Comparison of ENCODE assay signal across 1 cellular context in the genomic region with DNA sequence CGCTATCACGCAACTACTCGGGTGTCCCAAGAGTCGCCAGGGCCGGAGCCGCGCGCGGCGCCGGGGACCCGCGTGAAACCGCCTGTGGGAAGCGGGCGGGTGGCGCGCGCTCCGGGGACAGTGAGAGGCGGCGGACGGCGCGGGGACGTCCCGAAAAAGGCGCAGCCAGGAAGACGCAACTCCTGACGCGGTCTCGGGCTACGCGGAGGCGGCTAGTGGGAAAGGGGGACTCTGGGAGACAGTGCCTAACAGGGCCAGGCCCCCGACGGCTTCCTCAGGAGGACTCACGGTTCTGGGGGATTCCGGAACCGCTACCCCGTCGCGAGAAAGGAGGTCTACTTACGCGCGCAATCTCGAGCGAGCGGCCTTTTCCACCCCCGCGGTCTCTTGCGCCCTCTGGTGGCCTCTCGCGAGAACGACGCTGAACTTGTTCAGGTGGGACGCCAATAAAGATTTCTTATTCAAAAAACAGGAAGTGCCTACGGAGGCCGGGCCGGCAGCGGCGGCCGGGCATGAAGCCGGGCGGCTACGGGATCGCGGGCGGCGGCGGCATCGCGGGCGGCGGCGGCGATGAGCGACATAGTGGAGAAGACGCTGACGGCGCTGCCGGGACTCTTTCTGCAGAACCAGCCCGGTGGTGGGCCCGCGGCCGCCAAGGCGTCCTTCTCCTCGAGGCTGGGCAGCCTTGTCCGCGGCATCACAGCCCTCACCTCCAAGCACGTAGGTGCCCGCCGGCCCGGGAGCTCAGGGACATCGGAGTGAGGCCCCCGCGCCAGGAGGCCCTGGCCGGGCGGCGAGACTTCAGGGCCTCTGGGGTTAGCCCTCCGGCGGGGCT.
TF ChIP-seq lines count a peak whose summit lies in the region.

A gene (plus strand): TSS at position 475 of the 835 bp plus-strand sequence. CDS start 96 bp downstream, at position 571.

TF ChIP-seq in HepG2, 621 proteins besides CTCF, POLR2A, EP300 and RAD21 (continues in another document):
- TF ChIP-seq ZNF557 (CRISPR knock-in tag; IDR thresholded peaks at IDR 0.05) = no peak
- TF ChIP-seq, protein P1, sequence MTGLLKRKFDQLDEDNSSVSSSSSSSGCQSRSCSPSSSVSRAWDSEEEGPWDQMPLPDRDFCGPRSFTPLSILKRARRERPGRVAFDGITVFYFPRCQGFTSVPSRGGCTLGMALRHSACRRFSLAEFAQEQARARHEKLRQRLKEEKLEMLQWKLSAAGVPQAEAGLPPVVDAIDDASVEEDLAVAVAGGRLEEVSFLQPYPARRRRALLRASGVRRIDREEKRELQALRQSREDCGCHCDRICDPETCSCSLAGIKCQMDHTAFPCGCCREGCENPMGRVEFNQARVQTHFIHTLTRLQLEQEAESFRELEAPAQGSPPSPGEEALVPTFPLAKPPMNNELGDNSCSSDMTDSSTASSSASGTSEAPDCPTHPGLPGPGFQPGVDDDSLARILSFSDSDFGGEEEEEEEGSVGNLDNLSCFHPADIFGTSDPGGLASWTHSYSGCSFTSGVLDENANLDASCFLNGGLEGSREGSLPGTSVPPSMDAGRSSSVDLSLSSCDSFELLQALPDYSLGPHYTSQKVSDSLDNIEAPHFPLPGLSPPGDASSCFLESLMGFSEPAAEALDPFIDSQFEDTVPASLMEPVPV (CRISPR knock-in tag; IDR thresholded peaks at IDR 0.05) = no peak
- TF ChIP-seq, protein P2, sequence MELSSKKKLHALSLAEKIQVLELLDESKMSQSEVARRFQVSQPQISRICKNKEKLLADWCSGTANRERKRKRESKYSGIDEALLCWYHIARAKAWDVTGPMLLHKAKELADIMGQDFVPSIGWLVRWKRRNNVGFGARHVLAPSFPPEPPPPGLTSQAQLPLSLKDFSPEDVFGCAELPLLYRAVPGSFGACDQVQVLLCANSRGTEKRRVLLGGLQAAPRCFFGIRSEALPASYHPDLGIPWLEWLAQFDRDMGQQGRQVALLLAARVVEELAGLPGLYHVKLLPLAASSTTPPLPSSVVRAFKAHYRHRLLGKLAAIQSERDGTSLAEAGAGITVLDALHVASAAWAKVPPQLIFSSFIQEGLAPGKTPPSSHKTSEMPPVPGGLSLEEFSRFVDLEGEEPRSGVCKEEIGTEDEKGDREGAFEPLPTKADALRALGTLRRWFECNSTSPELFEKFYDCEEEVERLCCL (CRISPR knock-in tag; IDR thresholded peaks at IDR 0.05; ENCODE audit: borderline replicate concordance) = no peak
- TF ChIP-seq AGO2 (optimal IDR thresholded peaks at IDR 0.05; ENCODE audit: low read depth, low read length) = peak; percentile 73
- TF ChIP-seq SMAD9 (CRISPR knock-in tag; IDR thresholded peaks at IDR 0.05) = no peak
- TF ChIP-seq ARHGAP35 (CRISPR knock-in tag; IDR thresholded peaks at IDR 0.05; ENCODE audit: borderline replicate concordance) = no peak
- TF ChIP-seq, protein P3, sequence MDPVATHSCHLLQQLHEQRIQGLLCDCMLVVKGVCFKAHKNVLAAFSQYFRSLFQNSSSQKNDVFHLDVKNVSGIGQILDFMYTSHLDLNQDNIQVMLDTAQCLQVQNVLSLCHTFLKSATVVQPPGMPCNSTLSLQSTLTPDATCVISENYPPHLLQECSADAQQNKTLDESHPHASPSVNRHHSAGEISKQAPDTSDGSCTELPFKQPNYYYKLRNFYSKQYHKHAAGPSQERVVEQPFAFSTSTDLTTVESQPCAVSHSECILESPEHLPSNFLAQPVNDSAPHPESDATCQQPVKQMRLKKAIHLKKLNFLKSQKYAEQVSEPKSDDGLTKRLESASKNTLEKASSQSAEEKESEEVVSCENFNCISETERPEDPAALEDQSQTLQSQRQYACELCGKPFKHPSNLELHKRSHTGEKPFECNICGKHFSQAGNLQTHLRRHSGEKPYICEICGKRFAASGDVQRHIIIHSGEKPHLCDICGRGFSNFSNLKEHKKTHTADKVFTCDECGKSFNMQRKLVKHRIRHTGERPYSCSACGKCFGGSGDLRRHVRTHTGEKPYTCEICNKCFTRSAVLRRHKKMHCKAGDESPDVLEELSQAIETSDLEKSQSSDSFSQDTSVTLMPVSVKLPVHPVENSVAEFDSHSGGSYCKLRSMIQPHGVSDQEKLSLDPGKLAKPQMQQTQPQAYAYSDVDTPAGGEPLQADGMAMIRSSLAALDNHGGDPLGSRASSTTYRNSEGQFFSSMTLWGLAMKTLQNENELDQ (CRISPR knock-in tag; IDR thresholded peaks at IDR 0.05; ENCODE audit: borderline replicate concordance) = no peak
- TF ChIP-seq, protein P4, sequence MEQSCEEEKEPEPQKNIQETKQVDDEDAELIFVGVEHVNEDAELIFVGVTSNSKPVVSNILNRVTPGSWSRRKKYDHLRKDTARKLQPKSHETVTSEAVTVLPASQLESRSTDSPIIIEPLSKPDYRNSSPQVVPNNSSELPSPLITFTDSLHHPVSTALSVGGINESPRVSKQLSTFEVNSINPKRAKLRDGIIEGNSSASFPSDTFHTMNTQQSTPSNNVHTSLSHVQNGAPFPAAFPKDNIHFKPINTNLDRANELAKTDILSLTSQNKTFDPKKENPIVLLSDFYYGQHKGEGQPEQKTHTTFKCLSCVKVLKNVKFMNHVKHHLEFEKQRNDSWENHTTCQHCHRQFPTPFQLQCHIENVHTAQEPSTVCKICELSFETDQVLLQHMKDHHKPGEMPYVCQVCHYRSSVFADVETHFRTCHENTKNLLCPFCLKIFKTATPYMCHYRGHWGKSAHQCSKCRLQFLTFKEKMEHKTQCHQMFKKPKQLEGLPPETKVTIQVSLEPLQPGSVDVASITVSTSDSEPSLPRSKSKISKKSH (CRISPR knock-in tag; IDR thresholded peaks at IDR 0.05; ENCODE audit: borderline replicate concordance) = no peak
- TF ChIP-seq, protein P5, sequence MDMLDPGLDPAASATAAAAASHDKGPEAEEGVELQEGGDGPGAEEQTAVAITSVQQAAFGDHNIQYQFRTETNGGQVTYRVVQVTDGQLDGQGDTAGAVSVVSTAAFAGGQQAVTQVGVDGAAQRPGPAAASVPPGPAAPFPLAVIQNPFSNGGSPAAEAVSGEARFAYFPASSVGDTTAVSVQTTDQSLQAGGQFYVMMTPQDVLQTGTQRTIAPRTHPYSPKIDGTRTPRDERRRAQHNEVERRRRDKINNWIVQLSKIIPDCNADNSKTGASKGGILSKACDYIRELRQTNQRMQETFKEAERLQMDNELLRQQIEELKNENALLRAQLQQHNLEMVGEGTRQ (IDR thresholded peaks at IDR 0.05; ENCODE audit: low read depth, low read length) = no peak
- TF ChIP-seq, protein P5 (CRISPR knock-in tag; IDR thresholded peaks at IDR 0.05; ENCODE audit: borderline replicate concordance) = no peak; the same call in 1 of the 2 replicates
- TF ChIP-seq, protein P6, sequence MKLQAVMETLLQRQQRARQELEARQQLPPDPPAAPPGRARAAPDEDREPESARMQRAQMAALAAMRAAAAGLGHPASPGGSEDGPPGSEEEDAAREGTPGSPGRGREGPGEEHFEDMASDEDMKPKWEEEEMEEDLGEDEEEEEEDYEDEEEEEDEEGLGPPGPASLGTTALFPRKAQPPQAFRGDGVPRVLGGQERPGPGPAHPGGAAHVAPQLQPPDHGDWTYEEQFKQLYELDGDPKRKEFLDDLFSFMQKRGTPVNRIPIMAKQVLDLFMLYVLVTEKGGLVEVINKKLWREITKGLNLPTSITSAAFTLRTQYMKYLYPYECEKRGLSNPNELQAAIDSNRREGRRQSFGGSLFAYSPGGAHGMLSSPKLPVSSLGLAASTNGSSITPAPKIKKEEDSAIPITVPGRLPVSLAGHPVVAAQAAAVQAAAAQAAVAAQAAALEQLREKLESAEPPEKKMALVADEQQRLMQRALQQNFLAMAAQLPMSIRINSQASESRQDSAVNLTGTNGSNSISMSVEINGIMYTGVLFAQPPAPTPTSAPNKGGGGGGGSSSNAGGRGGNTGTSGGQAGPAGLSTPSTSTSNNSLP (IDR thresholded peaks at IDR 0.05; ENCODE audit: low read depth, low read length) = peak; percentile 75
- TF ChIP-seq ZNF292 (CRISPR knock-in tag; IDR thresholded peaks at IDR 0.05; ENCODE audit: borderline replicate concordance, low read depth) = no peak
- TF ChIP-seq KDM4B (CRISPR knock-in tag; IDR thresholded peaks at IDR 0.05) = peak; percentile 83; the same call in 1 of the 2 replicates
- TF ChIP-seq, protein P7, sequence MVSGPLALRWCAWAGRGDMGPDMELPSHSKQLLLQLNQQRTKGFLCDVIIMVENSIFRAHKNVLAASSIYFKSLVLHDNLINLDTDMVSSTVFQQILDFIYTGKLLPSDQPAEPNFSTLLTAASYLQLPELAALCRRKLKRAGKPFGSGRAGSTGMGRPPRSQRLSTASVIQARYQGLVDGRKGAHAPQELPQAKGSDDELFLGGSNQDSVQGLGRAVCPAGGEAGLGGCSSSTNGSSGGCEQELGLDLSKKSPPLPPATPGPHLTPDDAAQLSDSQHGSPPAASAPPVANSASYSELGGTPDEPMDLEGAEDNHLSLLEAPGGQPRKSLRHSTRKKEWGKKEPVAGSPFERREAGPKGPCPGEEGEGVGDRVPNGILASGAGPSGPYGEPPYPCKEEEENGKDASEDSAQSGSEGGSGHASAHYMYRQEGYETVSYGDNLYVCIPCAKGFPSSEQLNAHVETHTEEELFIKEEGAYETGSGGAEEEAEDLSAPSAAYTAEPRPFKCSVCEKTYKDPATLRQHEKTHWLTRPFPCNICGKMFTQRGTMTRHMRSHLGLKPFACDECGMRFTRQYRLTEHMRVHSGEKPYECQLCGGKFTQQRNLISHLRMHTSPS (CRISPR knock-in tag; IDR thresholded peaks at IDR 0.05; ENCODE audit: low read depth) = no peak
- TF ChIP-seq, protein P8, sequence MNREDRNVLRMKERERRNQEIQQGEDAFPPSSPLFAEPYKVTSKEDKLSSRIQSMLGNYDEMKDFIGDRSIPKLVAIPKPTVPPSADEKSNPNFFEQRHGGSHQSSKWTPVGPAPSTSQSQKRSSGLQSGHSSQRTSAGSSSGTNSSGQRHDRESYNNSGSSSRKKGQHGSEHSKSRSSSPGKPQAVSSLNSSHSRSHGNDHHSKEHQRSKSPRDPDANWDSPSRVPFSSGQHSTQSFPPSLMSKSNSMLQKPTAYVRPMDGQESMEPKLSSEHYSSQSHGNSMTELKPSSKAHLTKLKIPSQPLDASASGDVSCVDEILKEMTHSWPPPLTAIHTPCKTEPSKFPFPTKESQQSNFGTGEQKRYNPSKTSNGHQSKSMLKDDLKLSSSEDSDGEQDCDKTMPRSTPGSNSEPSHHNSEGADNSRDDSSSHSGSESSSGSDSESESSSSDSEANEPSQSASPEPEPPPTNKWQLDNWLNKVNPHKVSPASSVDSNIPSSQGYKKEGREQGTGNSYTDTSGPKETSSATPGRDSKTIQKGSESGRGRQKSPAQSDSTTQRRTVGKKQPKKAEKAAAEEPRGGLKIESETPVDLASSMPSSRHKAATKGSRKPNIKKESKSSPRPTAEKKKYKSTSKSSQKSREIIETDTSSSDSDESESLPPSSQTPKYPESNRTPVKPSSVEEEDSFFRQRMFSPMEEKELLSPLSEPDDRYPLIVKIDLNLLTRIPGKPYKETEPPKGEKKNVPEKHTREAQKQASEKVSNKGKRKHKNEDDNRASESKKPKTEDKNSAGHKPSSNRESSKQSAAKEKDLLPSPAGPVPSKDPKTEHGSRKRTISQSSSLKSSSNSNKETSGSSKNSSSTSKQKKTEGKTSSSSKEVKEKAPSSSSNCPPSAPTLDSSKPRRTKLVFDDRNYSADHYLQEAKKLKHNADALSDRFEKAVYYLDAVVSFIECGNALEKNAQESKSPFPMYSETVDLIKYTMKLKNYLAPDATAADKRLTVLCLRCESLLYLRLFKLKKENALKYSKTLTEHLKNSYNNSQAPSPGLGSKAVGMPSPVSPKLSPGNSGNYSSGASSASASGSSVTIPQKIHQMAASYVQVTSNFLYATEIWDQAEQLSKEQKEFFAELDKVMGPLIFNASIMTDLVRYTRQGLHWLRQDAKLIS (CRISPR knock-in tag; IDR thresholded peaks at IDR 0.05) = no peak
- no peak for TF ChIP-seq TCF7L2 (IDR thresholded peaks at IDR 0.05; ENCODE audit: low read depth, low read length)
- TF ChIP-seq SMC3 (IDR thresholded peaks at IDR 0.05; ENCODE audit: low read length) = peak; percentile 66
- TF ChIP-seq PAX8 (CRISPR knock-in tag; IDR thresholded peaks at IDR 0.05; ENCODE audit: borderline replicate concordance) = no peak
- no peak for TF ChIP-seq U2AF1 (optimal IDR thresholded peaks at IDR 0.05; ENCODE audit: low read depth, low read length)
- TF ChIP-seq NFYB (CRISPR knock-in tag; IDR thresholded peaks at IDR 0.05) = 0 out of 2 replicates have a peak, but pooled peaks have one; percentile 25
- TF ChIP-seq HOXA5 (CRISPR knock-in tag; IDR thresholded peaks at IDR 0.05) = 0 out of 2 replicates have a peak, but pooled peaks have one; percentile 25
- 0 out of 2 replicates have a peak, but pooled peaks have one; percentile 86 for TF ChIP-seq ZNF572 (CRISPR knock-in tag; IDR thresholded peaks at IDR 0.05)
- no peak for TF ChIP-seq MATR3 (CRISPR knock-in tag; IDR thresholded peaks at IDR 0.05)
- TF ChIP-seq AHR (CRISPR knock-in tag; IDR thresholded peaks at IDR 0.05) = no peak
- TF ChIP-seq SAFB2 (CRISPR knock-in tag; IDR thresholded peaks at IDR 0.05; ENCODE audit: borderline replicate concordance, low read depth) = peak; percentile 67; the same call in 1 of the 2 replicates
- no peak for TF ChIP-seq ZNF839 (CRISPR knock-in tag; IDR thresholded peaks at IDR 0.05; ENCODE audit: borderline replicate concordance)
- no peak; the same call in 1 of the 2 replicates for TF ChIP-seq ZNF230 (CRISPR knock-in tag; IDR thresholded peaks at IDR 0.05)
- TF ChIP-seq, protein P9, sequence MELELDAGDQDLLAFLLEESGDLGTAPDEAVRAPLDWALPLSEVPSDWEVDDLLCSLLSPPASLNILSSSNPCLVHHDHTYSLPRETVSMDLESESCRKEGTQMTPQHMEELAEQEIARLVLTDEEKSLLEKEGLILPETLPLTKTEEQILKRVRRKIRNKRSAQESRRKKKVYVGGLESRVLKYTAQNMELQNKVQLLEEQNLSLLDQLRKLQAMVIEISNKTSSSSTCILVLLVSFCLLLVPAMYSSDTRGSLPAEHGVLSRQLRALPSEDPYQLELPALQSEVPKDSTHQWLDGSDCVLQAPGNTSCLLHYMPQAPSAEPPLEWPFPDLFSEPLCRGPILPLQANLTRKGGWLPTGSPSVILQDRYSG (CRISPR knock-in tag; IDR thresholded peaks at IDR 0.05) = no peak
- TF ChIP-seq, protein P10, sequence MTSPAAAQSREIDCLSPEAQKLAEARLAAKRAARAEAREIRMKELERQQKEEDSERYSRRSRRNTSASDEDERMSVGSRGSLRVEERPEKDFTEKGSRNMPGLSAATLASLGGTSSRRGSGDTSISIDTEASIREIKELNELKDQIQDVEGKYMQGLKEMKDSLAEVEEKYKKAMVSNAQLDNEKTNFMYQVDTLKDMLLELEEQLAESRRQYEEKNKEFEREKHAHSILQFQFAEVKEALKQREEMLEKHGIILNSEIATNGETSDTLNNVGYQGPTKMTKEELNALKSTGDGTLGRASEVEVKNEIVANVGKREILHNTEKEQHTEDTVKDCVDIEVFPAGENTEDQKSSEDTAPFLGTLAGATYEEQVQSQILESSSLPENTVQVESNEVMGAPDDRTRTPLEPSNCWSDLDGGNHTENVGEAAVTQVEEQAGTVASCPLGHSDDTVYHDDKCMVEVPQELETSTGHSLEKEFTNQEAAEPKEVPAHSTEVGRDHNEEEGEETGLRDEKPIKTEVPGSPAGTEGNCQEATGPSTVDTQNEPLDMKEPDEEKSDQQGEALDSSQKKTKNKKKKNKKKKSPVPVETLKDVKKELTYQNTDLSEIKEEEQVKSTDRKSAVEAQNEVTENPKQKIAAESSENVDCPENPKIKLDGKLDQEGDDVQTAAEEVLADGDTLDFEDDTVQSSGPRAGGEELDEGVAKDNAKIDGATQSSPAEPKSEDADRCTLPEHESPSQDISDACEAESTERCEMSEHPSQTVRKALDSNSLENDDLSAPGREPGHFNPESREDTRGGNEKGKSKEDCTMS (CRISPR knock-in tag; conservative IDR thresholded peaks at IDR 0.05) = no peak
